In genomic region chr1:86773331-86774288, GRCh38 we compare ENCODE assay signal across 8 cellular contexts.
A peak's percentile ranks its signal among the peaks of the same experiment; 100 is the strongest.
DNase-seq lines count a peak whose midpoint lies in the region; ATAC-seq and TF ChIP-seq lines count a peak whose summit lies in the region.

No MANE protein-coding gene starts in this region.

- H3K4me3 Mint-ChIP-seq in WTC11 = no peak overlapping the region; the same call in 1 of the 2 replicates
- H3K4me3 Mint-ChIP-seq in naive thymus-derived CD8-positive, alpha-beta T cell = peak overlapping the region in 1 of 10 donors; percentile 27

- H3K36me3 ChIP-seq in BLaER1 treated with 17β-estradiol and CSF1 and Interleukin-3, amounts not matched to agents 10 nM and 100 nM = no peaks in the 10 kb centered on the region
- no peaks in the 10 kb centered on the region for H3K36me3 ChIP-seq in PC-3 (ENCODE audit: low read depth, low read length)

- peak; percentile 18 for ATAC-seq in GM21737 (IDR thresholded peaks at IDR 0.05; ENCODE audit: unreplicated experiment)
- ATAC-seq in PC-3 = peak; percentile 69
- ATAC-seq in left ventricle myocardium superior = peak; percentile 11
- ATAC-seq in WTC11 = no peak
- ATAC-seq in naive thymus-derived CD8-positive, alpha-beta T cell = no peak

- no peaks in the 10 kb centered on the region for H4K20me1 ChIP-seq in BLaER1 treated with 17β-estradiol and CSF1 and Interleukin-3, amounts not matched to agents 10 nM and 100 nM
- no peaks in the 10 kb centered on the region for H4K20me1 ChIP-seq in PC-3 (ENCODE audit: low read length)

- H3K4me1 Mint-ChIP-seq in WTC11 = peaks cover 23% of the 10 kb centered on the region
- H3K4me1 Mint-ChIP-seq in naive thymus-derived CD8-positive, alpha-beta T cell = peaks cover 0 to 17% (median 10%) of the 10 kb centered on the region in 4 donors

- DNase-seq in PC-3 = peak; percentile 68
- DNase-seq in left ventricle myocardium superior = no peak
- DNase-seq in WTC11 (ENCODE audit: low spot score) = no peak
- DNase-seq in naive thymus-derived CD8-positive, alpha-beta T cell = no peak
- DNase-seq in NCI-H146 treated with DMSO at 0.1 percent for 48 hours (lab: John Stamatoyannopoulos, UW; ENCODE audit: unreplicated experiment) = no peak
- DNase-seq in substantia nigra (lab: John Stamatoyannopoulos, UW) = no peak

- H3K27ac Mint-ChIP-seq in WTC11 = no peak overlapping the region
- H3K27ac Mint-ChIP-seq in naive thymus-derived CD8-positive, alpha-beta T cell = peak overlapping the region in 5 of 10 donors; percentile 2 to 29 (median 10)

- H3K27ac ChIP-seq in BLaER1 treated with 17β-estradiol and CSF1 and Interleukin-3, amounts not matched to agents 10 nM and 100 nM = peak overlapping the region; percentile 93 to 99 (median 97)
- H3K27ac ChIP-seq in PC-3 (ENCODE audit: low read length) = peak overlapping the region; percentile 35
- no peak overlapping the region for H3K27ac ChIP-seq in substantia nigra (ENCODE audit: low read depth, low read length, poor library complexity, severe bottlenecking)

- H3K79me2 ChIP-seq in PC-3 (ENCODE audit: low read length) = no peaks in the 10 kb centered on the region

- intact Hi-C loops in PC-3 (cut with micrococcal nuclease) = no loop called here
- intact Hi-C loops in left ventricle myocardium superior (cut with micrococcal nuclease) = no loop called here

- peak overlapping the region in 5 of 10 experiments; percentile 1 to 34 (median 18); a peak in 4 of 20 replicates for H3K4me3 ChIP-seq in BLaER1 treated with 17β-estradiol and CSF1 and Interleukin-3, amounts not matched to agents 10 nM and 100 nM
- H3K4me3 ChIP-seq in PC-3 (ENCODE audit: low read length) = peak overlapping the region; percentile 49

- H3K4me2 ChIP-seq in BLaER1 treated with 17β-estradiol and CSF1 and Interleukin-3, amounts not matched to agents 10 nM and 100 nM = peak overlapping the region; percentile 65 to 96 (median 77)
- H3K4me2 ChIP-seq in PC-3 (ENCODE audit: low read length) = peak overlapping the region; percentile 86

- peak overlapping the region; percentile 77 to 91 (median 87) for H3K9ac ChIP-seq in BLaER1 treated with 17β-estradiol and CSF1 and Interleukin-3, amounts not matched to agents 10 nM and 100 nM
- H3K9ac ChIP-seq in PC-3 (ENCODE audit: low read length) = no peak overlapping the region; the same call in 1 of the 2 replicates

- no TSS peak for BruUV-seq in PC-3 (replicated peaks; lab: Mats Ljungman, UMichigan)

- no peaks in the 10 kb centered on the region for H3K9me2 ChIP-seq in PC-3 (replicated peaks; ENCODE audit: low read length)

- H3K27me3 Mint-ChIP-seq in WTC11 (ENCODE audit: low read depth) = no peaks in the 10 kb centered on the region
- H3K27me3 Mint-ChIP-seq in naive thymus-derived CD8-positive, alpha-beta T cell = no peaks in the 10 kb centered on the region

- H3K9me3 ChIP-seq in BLaER1 treated with 17β-estradiol and CSF1 and Interleukin-3, amounts not matched to agents 10 nM and 100 nM (replicated peaks in 1 of 11) = peaks cover 0 to 52% (median 0%) of the 10 kb centered on the region in 11 experiments; a peak in 7 of 22 replicates
- H3K9me3 ChIP-seq in PC-3 (ENCODE audit: low read length) = no peaks in the 10 kb centered on the region

- H2AFZ ChIP-seq in PC-3 (ENCODE audit: low read length) = peak overlapping the region; percentile 42

- peaks cover 21 to 79% (median 63%) of the 10 kb centered on the region in 10 experiments for H3K4me1 ChIP-seq in BLaER1 treated with 17β-estradiol and CSF1 and Interleukin-3, amounts not matched to agents 10 nM and 100 nM
- H3K4me1 ChIP-seq in PC-3 (ENCODE audit: insufficient read depth, low read length) = peaks cover 32% of the 10 kb centered on the region

- POLR2A ChIA-PET in PC-3 (lab: Charles Lee; ENCODE audit: unreplicated experiment) (interaction anchor here (0.6 to 0.7 kb wide), 4 partner anchors 15 to 1673 kb away, joined by 3 to 4 read pairs (median 4); no protein-coding TSS in a partner anchor), WTC11 (lab: Charles Lee) (no interaction called here)
- POLR2A ChIA-PET in naive thymus-derived CD8-positive, alpha-beta T cell (lab: Charles Lee) = no interaction called here

- H3K36me3 Mint-ChIP-seq in WTC11 = no peaks in the 10 kb centered on the region
- no peaks in the 10 kb centered on the region for H3K36me3 Mint-ChIP-seq in naive thymus-derived CD8-positive, alpha-beta T cell

- peaks cover 6% of the 10 kb centered on the region for H3K9me3 Mint-ChIP-seq in WTC11
- H3K9me3 Mint-ChIP-seq in naive thymus-derived CD8-positive, alpha-beta T cell = no peaks in the 10 kb centered on the region

- H3K27me3 ChIP-seq in BLaER1 treated with 17β-estradiol and CSF1 and Interleukin-3, amounts not matched to agents 10 nM and 100 nM = no peaks in the 10 kb centered on the region
- no peaks in the 10 kb centered on the region for H3K27me3 ChIP-seq in PC-3 (ENCODE audit: low read length)

- TF ChIP-seq CTCF in PC-3 (conservative IDR thresholded peaks at IDR 0.05; ENCODE audit: low read depth, low read length) (no peak), WTC11 (IDR thresholded peaks at IDR 0.05) (no peak)

- H3F3A ChIP-seq in PC-3 (ENCODE audit: low read length, unreplicated experiment) = no peaks in the 10 kb centered on the region

- CTCF ChIA-PET in PC-3 (lab: Charles Lee) (interaction anchor here (0.6 to 1.0 kb wide), 4 partner anchors 12 to 377 kb away, joined by 3 to 8 read pairs (median 4); partner anchors contain the start of genes ODF2L and SH3GLB1), WTC11 (lab: Charles Lee) (interaction anchor here (1.0 to 1.4 kb wide), 3 partner anchors 20 to 191 kb away, joined by 3 to 6 read pairs (median 4); partner anchors contain the start of gene SH3GLB1)

TF ChIP-seq in WTC11, 78 proteins besides CTCF, POLR2A, EP300 and RAD21 (continues in another document):
- TF ChIP-seq FOXK1 (CRISPR knock-in tag; IDR thresholded peaks at IDR 0.05) = no peak
- TF ChIP-seq AFF4 (CRISPR knock-in tag; IDR thresholded peaks at IDR 0.05; ENCODE audit: borderline replicate concordance) = no peak
- no peak for TF ChIP-seq ZNF425 (CRISPR knock-in tag; conservative IDR thresholded peaks at IDR 0.05)
- TF ChIP-seq ZSCAN18 (CRISPR knock-in tag; IDR thresholded peaks at IDR 0.05) = no peak

Comparison
In these comparisons a context has a peak if more than half of its experiments do, and no peak if none do; other contexts are left out.
1. ATAC-seq: peak in GM21737 (single experiment), PC-3 (single experiment) and left ventricle myocardium superior (single experiment); none in WTC11 (single experiment) and naive thymus-derived CD8-positive, alpha-beta T cell (0 of 2).